In the genomic region with DNA sequence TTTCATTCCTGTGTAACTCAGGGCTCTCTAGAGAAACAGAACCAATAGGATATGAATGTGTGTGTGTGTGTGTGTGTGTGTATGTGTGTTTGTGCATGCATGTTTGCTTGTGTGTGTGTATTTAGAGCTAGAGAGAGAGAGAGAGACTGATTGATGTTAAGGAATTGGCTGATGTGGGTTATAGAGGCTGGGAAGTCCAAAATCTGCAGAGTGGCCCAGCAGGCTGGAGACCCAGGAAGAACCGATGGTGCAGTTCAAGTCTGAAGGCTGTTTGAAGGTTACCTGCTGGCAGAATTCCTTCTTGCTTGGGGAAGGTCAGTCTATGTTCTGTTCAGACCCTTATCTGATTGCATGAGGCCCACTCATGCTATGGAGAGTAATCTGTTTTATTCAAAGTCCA, we compare ENCODE assay signal across 21 cellular contexts.
DNase-seq lines count a peak whose midpoint lies in the region; FAIRE-seq and TF ChIP-seq lines count a peak whose summit lies in the region.
"Had no signal": no experiment of that assay in that cellular context is flagged by ENCODE, and none has a peak within 500 bp of the region (broad histone marks: within the 10 kb centered on the region; RNA-seq: fewer than 3 reads in every experiment).

No MANE protein-coding gene starts in this region.

- H3K27me3 Mint-ChIP-seq in endothelial cell (ENCODE audit: unreplicated experiment), result peaks cover 4% of the 10 kb centered on the region
- H3K27me3 Mint-ChIP-seq: CD4-positive, CD25-positive, alpha-beta regulatory T cell; CD8-positive, alpha-beta memory T cell had no signal

- H3K9me3 ChIP-seq in BLaER1 (peaks cover 20% of the 10 kb centered on the region), stomach (no peaks in the 10 kb centered on the region)
- peaks cover 14 to 26% (median 19%) of the 10 kb centered on the region in 11 experiments for H3K9me3 ChIP-seq in BLaER1 treated with 17β-estradiol and CSF1 and Interleukin-3, amounts not matched to agents 10 nM and 100 nM (replicated peaks in 1 of 11)
- H3K9me3 ChIP-seq: BE2C had no signal

- H3K4me3 Mint-ChIP-seq in endothelial cell (ENCODE audit: unreplicated experiment), result peak overlapping the region; percentile 56
- H3K4me3 Mint-ChIP-seq: CD14-positive monocyte; CD4-positive, alpha-beta memory T cell; CD4-positive, CD25-positive, alpha-beta regulatory T cell; CD8-positive, alpha-beta memory T cell had no signal

- no peak overlapping the region for H3K9ac ChIP-seq in BLaER1
- no peak overlapping the region for H3K9ac ChIP-seq in BLaER1 treated with 17β-estradiol and CSF1 and Interleukin-3, amounts not matched to agents 10 nM and 100 nM

- H3K27me3 ChIP-seq in BLaER1 (no peaks in the 10 kb centered on the region), stomach (no peaks in the 10 kb centered on the region)
- no peaks in the 10 kb centered on the region for H3K27me3 ChIP-seq in BLaER1 treated with 17β-estradiol and CSF1 and Interleukin-3, amounts not matched to agents 10 nM and 100 nM
- H3K27me3 ChIP-seq: BE2C had no signal

- peak overlapping the region; percentile 75 for H3K4me2 ChIP-seq in BLaER1
- peak overlapping the region in 7 of 11 experiments; percentile 37 to 79 (median 71); a peak in 12 of 22 replicates for H3K4me2 ChIP-seq in BLaER1 treated with 17β-estradiol and CSF1 and Interleukin-3, amounts not matched to agents 10 nM and 100 nM

- peaks cover 37% of the 10 kb centered on the region for H3K4me1 ChIP-seq in BLaER1
- H3K4me1 ChIP-seq in BLaER1 treated with 17β-estradiol and CSF1 and Interleukin-3, amounts not matched to agents 10 nM and 100 nM, result peaks cover 9 to 37% (median 29%) of the 10 kb centered on the region in 10 experiments; a peak in 18 of 20 replicates
- H3K4me1 ChIP-seq in stomach, result peaks cover 0 to 12% (median 4%) of the 10 kb centered on the region in 4 donors

- no peak for DNase-seq in endothelial cell (ENCODE audit: low spot score)
- DNase-seq in stomach, result no peak
- DNase-seq in NCI-H128 (lab: John Stamatoyannopoulos, UW; ENCODE audit: unreplicated experiment), result no peak
- DNase-seq in H54 (ENCODE audit: insufficient read length, low spot score), result no peak
- DNase-seq: 8988T; ACHN; BE2C; C1 segment of cervical spinal cord; CD4-positive, alpha-beta memory T cell; CD4-positive, CD25-positive, alpha-beta regulatory T cell; CD8-positive, alpha-beta memory T cell; COR-L47; DMS 273 treated with DMSO at 0.1 percent for 48 hours; DMS79 treated with DMSO at 0.1 percent for 48 hours had no signal

- H3K4me3 ChIP-seq in BLaER1 (no peak overlapping the region), stomach (no peak overlapping the region)
- no peak overlapping the region for H3K4me3 ChIP-seq in BLaER1 treated with 17β-estradiol and CSF1 and Interleukin-3, amounts not matched to agents 10 nM and 100 nM

- intact Hi-C loops in stomach (cut with DNase I; ENCODE audit: low total_unique reads), result loop anchor here (10.0 kb wide), 1 partner anchor 700 kb away; no protein-coding TSS in a partner anchor

- TF ChIP-seq POLR2A in stomach (IDR thresholded peaks at IDR 0.05) (no peak), H54 (IDR thresholded peaks at IDR 0.05; ENCODE audit: low read depth, low read length) (no peak)

- H4K20me1 ChIP-seq in BLaER1, result no peaks in the 10 kb centered on the region
- H4K20me1 ChIP-seq in BLaER1 treated with 17β-estradiol and CSF1 and Interleukin-3, amounts not matched to agents 10 nM and 100 nM, result no peaks in the 10 kb centered on the region

- H3K27ac Mint-ChIP-seq in endothelial cell (ENCODE audit: unreplicated experiment), result no peak overlapping the region
- H3K27ac Mint-ChIP-seq: CD14-positive monocyte; CD4-positive, alpha-beta memory T cell had no signal

- no peak for FAIRE-seq in H54 (lab: Jason Lieb, UNC)
- FAIRE-seq: A204.1, G401.6, GM12891, GM19239 had no signal

- 84 to 100% (median 89%) methylated on average over 1 of the region's 1 CpG for WGBS in stomach, 5 donors

- H3K36me3 ChIP-seq in BLaER1 (peaks cover 4% of the 10 kb centered on the region; the same call in 1 of the 2 replicates), stomach (peaks cover 0 to 9% (median 0%) of the 10 kb centered on the region in 4 donors)
- H3K36me3 ChIP-seq in BLaER1 treated with 17β-estradiol and CSF1 and Interleukin-3, amounts not matched to agents 10 nM and 100 nM, result peaks cover 0 to 40% (median 9%) of the 10 kb centered on the region in 11 experiments; a peak in 11 of 22 replicates
- H3K36me3 ChIP-seq: BE2C had no signal

- no peak for TF ChIP-seq EP300 in stomach (IDR thresholded peaks at IDR 0.05)

- TF ChIP-seq CTCF in endothelial cell (IDR thresholded peaks at IDR 0.05; ENCODE audit: unreplicated experiment) (no peak), stomach (IDR thresholded peaks at IDR 0.05) (no peak)

- H3K27ac ChIP-seq in BLaER1 (no peak overlapping the region; the same call in 1 of the 2 replicates), stomach (no peak overlapping the region)
- H3K27ac ChIP-seq in BLaER1 treated with 17β-estradiol and CSF1 and Interleukin-3, amounts not matched to agents 10 nM and 100 nM, result 0 out of 22 replicates have a peak overlapping the region, but pooled peaks of 1 of the 11 experiments have one; percentile 9

- H3K9me3 Mint-ChIP-seq in endothelial cell (ENCODE audit: unreplicated experiment), result no peaks in the 10 kb centered on the region
- H3K9me3 Mint-ChIP-seq: CD4-positive, CD25-positive, alpha-beta regulatory T cell had no signal

- H3K36me3 Mint-ChIP-seq in endothelial cell (ENCODE audit: low read depth, unreplicated experiment), result peaks cover 12% of the 10 kb centered on the region

- no peaks in the 10 kb centered on the region for H3K4me1 Mint-ChIP-seq in endothelial cell (ENCODE audit: unreplicated experiment)
- H3K4me1 Mint-ChIP-seq: CD14-positive monocyte; CD4-positive, alpha-beta memory T cell; CD4-positive, CD25-positive, alpha-beta regulatory T cell; CD8-positive, alpha-beta memory T cell had no signal
